ENCODE assay signal across 8 cellular contexts in genomic region chr12:11545438-11546330, GRCh38.
A peak's percentile ranks its signal among the peaks of the same experiment; 100 is the strongest.
DNase-seq lines count a peak whose midpoint lies in the region; ATAC-seq and FAIRE-seq lines count a peak whose summit lies in the region.

No MANE protein-coding gene starts in this region.

- DNase-seq in Daoy (ENCODE audit: low read depth): peak; percentile 24
- DNase-seq in activated T-cell treated with anti-CD3 and anti-CD28 coated beads, Interleukin-2, amount 50 U/mL, for 48 hours: peak; percentile 65 to 67
- peak in 9 of 10 donors; percentile 12 to 87 (median 69) for DNase-seq in naive thymus-derived CD8-positive, alpha-beta T cell
- no peak for DNase-seq in HTR-8/SVneo (ENCODE audit: insufficient read length, low spot score)
- no peak for DNase-seq in NCI-H2029 treated with DMSO at 0.1 percent for 48 hours (lab: John Stamatoyannopoulos, UW)
- no peak for DNase-seq in dedifferentiated amniotic fluid mesenchymal stem cell (ENCODE audit: extremely low spot score)

- POLR2A ChIA-PET in naive thymus-derived CD8-positive, alpha-beta T cell (lab: Charles Lee): interaction anchor here (0.6 to 3.2 kb wide), 11 partner anchors 10 to 1064 kb away, joined by 3 to 20 read pairs (median 5); partner anchors contain the start of genes BORCS5, LRP6 and SMIM10L1

- no peak for FAIRE-seq in HTR-8/SVneo (lab: Jason Lieb, UNC)

- no peaks in the 10 kb centered on the region for H3K9me3 Mint-ChIP-seq in naive thymus-derived CD8-positive, alpha-beta T cell

- ATAC-seq in GM19463 (IDR thresholded peaks at IDR 0.05; ENCODE audit: unreplicated experiment) (peak; percentile 61), HG03520 (IDR thresholded peaks at IDR 0.05; ENCODE audit: unreplicated experiment) (peak; percentile 75)
- peak; percentile 80 to 84 for ATAC-seq in naive thymus-derived CD8-positive, alpha-beta T cell

- peak overlapping the region; percentile 91 to 99 (median 97) for H3K27ac Mint-ChIP-seq in naive thymus-derived CD8-positive, alpha-beta T cell

- H3K4me1 Mint-ChIP-seq in naive thymus-derived CD8-positive, alpha-beta T cell: peaks cover 28 to 67% (median 54%) of the 10 kb centered on the region in 4 donors

- no peaks in the 10 kb centered on the region for H3K27me3 Mint-ChIP-seq in naive thymus-derived CD8-positive, alpha-beta T cell

- peak overlapping the region; percentile 61 to 87 (median 75) for H3K4me3 Mint-ChIP-seq in naive thymus-derived CD8-positive, alpha-beta T cell

- no peaks in the 10 kb centered on the region for H3K36me3 Mint-ChIP-seq in naive thymus-derived CD8-positive, alpha-beta T cell

Comparison
In these comparisons a context has a peak if more than half of its experiments do, and no peak if none do; other contexts are left out.
1. DNase-seq: peak in Daoy (single experiment), activated T-cell treated with anti-CD3 and anti-CD28 coated beads, Interleukin-2, amount 50 U/mL, for 48 hours (2 of 2) and naive thymus-derived CD8-positive, alpha-beta T cell (9 of 10); none in HTR-8/SVneo (single experiment), NCI-H2029 treated with DMSO at 0.1 percent for 48 hours (single experiment) and dedifferentiated amniotic fluid mesenchymal stem cell (single experiment).
2. Peak in every context shown above with its lines, with median percentiles within 50 percentile points of each other: ATAC-seq.